In genomic region chr5:157519579-157520253, GRCh38 we compare ENCODE assay signal across 15 cellular contexts. TPM values are rescaled to one million over a fixed set of nuclear protein-coding genes. Genes with fewer than 3 reads are reported as not detected.
A peak's percentile ranks its signal among the peaks of the same experiment; 100 is the strongest.
DNase-seq lines count a peak whose midpoint lies in the region; ATAC-seq and TF ChIP-seq lines count a peak whose summit lies in the region.
"Had no signal": no experiment of that assay in that cellular context is flagged by ENCODE, and none has a peak within 500 bp of the region (broad histone marks: within the 10 kb centered on the region; RNA-seq: fewer than 3 reads in every experiment).

No MANE protein-coding gene starts in this region.

- H3K9me3 Mint-ChIP-seq in T-helper 2 cell treated with Interferon-gamma antibody and Interleukin-4, amounts not matched to agents 5 μg/mL and 100 μg/mL, for 36 hours: no peaks in the 10 kb centered on the region

- TF ChIP-seq POLR2A in sigmoid colon (IDR thresholded peaks at IDR 0.05): no peak

- H3K27me3 Mint-ChIP-seq in T-helper 2 cell treated with Interferon-gamma antibody and Interleukin-4, amounts not matched to agents 5 μg/mL and 100 μg/mL, for 36 hours (ENCODE audit: low read depth): no peaks in the 10 kb centered on the region

- H3K4me3 ChIP-seq in sigmoid colon: no peak overlapping the region
- H3K4me3 ChIP-seq: tibial artery had no signal

- intact Hi-C loops in sigmoid colon (cut with DNase I): loop anchor here (5.0 kb wide), 1 partner anchor 43 kb away; no protein-coding TSS in a partner anchor

- H3K9me3 ChIP-seq in sigmoid colon: no peaks in the 10 kb centered on the region
- H3K9me3 ChIP-seq: tibial artery had no signal

- peaks cover 0 to 73% (median 71%) of the 10 kb centered on the region in 4 donors for H3K4me1 ChIP-seq in sigmoid colon
- H3K4me1 ChIP-seq: parathyroid adenoma had no signal

- DNase-seq in T-helper 2 cell treated with Interferon-gamma antibody and Interleukin-4, amounts not matched to agents 5 μg/mL and 100 μg/mL, for 36 hours (ENCODE audit: low spot score): peak; percentile 12
- DNase-seq in T-helper 2 cell: no peak
- DNase-seq in sigmoid colon: no peak
- DNase-seq in NCI-H1417 treated with DMSO at 0.1 percent for 48 hours (lab: John Stamatoyannopoulos, UW): no peak
- no peak for DNase-seq in islet precursor cell
- no peak for DNase-seq in SW480 (ENCODE audit: low spot score)
- DNase-seq: dermis blood vessel endothelial cell, left ventricle myocardium superior, NCI-H510A treated with DMSO at 0.1 percent for 48 hours had no signal

- H3K4me1 Mint-ChIP-seq in T-helper 2 cell treated with Interferon-gamma antibody and Interleukin-4, amounts not matched to agents 5 μg/mL and 100 μg/mL, for 36 hours (ENCODE audit: low read depth): peaks cover 53% of the 10 kb centered on the region

- H3K4me3 Mint-ChIP-seq in T-helper 2 cell treated with Interferon-gamma antibody and Interleukin-4, amounts not matched to agents 5 μg/mL and 100 μg/mL, for 36 hours: peak overlapping the region; percentile 32

- peak overlapping the region; percentile 77 to 95 (median 84) for H3K27ac ChIP-seq in sigmoid colon
- H3K27ac ChIP-seq: 22Rv1, parathyroid adenoma had no signal

- peaks cover 0 to 25% (median 7%) of the 10 kb centered on the region in 4 donors for H3K36me3 ChIP-seq in sigmoid colon

- H3K36me3 Mint-ChIP-seq in T-helper 2 cell treated with Interferon-gamma antibody and Interleukin-4, amounts not matched to agents 5 μg/mL and 100 μg/mL, for 36 hours (ENCODE audit: low read depth): peaks cover 92% of the 10 kb centered on the region

- TF ChIP-seq CTCF in sigmoid colon (IDR thresholded peaks at IDR 0.05): no peak

- H3K27ac Mint-ChIP-seq in T-helper 2 cell treated with Interferon-gamma antibody and Interleukin-4, amounts not matched to agents 5 μg/mL and 100 μg/mL, for 36 hours: no peak overlapping the region

- ATAC-seq in GM21447 (IDR thresholded peaks at IDR 0.05; ENCODE audit: unreplicated experiment): peak; percentile 52
- ATAC-seq in HG03354 (IDR thresholded peaks at IDR 0.05; ENCODE audit: poor library complexity, severe bottlenecking, unreplicated experiment): peak; percentile 82
- ATAC-seq: left ventricle myocardium superior, SK-N-SH treated with all-trans-retinoic acid at 6 μM for 48 hours had no signal

- H3K27me3 ChIP-seq in sigmoid colon: no peaks in the 10 kb centered on the region
- H3K27me3 ChIP-seq: tibial artery had no signal

- 86 to 89% methylated on average over 9 of the region's 9 CpGs for WGBS in sigmoid colon, 2 donors

- no peak for TF ChIP-seq EP300 in sigmoid colon (IDR thresholded peaks at IDR 0.05)

RNA-seq across cellular contexts. Expression of gene ADAM19, which starts 55.9 kb away (rescaled TPM):
- 10 to 100 TPM; 18.8 to 53.2 (median 35.0) TPM for total RNA-seq in sigmoid colon
- polyA plus RNA-seq in sigmoid colon: 10 to 100 TPM in 1 of 3 donors, 1 to 10 TPM in 2; 1.2 to 16.3 (median 1.2) TPM

RNA-seq across cellular contexts. Expression of gene NIPAL4, which starts 59.7 kb away (rescaled TPM):
- total RNA-seq in sigmoid colon: 1 to 10 TPM; 2.8 to 5.1 (median 4.9) TPM
- polyA plus RNA-seq in sigmoid colon: 1 to 10 TPM in 1 of 3 donors, not detected in 2; 1.3 TPM
- total RNA-seq: dermis blood vessel endothelial cell, left ventricle myocardium superior had no signal
